ENCODE assay signal across 8 cellular contexts in genomic region chr22:46070722-46071450, GRCh38.
DNase-seq lines count a peak whose midpoint lies in the region; TF ChIP-seq lines count a peak whose summit lies in the region.

No MANE protein-coding gene starts in this region.

- H2AFZ ChIP-seq in Loucy (ENCODE audit: low read length), result no peak overlapping the region

- H3K9ac ChIP-seq in Loucy (ENCODE audit: low read depth, low read length, poor library complexity, severe bottlenecking), result peak overlapping the region; percentile 100

- H3K4me3 ChIP-seq in Loucy (ENCODE audit: low read length, poor library complexity, severe bottlenecking) (peak overlapping the region; percentile 88), epithelial cell of proximal tubule (ENCODE audit: low read depth, low read length) (peak overlapping the region; percentile 65), mononuclear cell (ENCODE audit: low read length) (peak overlapping the region; percentile 65)

- H4K20me1 ChIP-seq in Loucy (ENCODE audit: insufficient read depth, low read length, poor library complexity, severe bottlenecking), result peaks cover 29% of the 10 kb centered on the region

- H3K27me3 ChIP-seq in Loucy (ENCODE audit: insufficient read depth, low read length, poor library complexity, severe bottlenecking), result peaks cover 40% of the 10 kb centered on the region
- no peaks in the 10 kb centered on the region for H3K27me3 ChIP-seq in mononuclear cell (ENCODE audit: insufficient read depth, low read length)

- H3K9me2 ChIP-seq in Loucy (replicated peaks; ENCODE audit: low read depth, low read length), result no peaks in the 10 kb centered on the region

- peak overlapping the region; percentile 81 for H3K4me2 ChIP-seq in Loucy (ENCODE audit: low read depth, low read length, poor library complexity, severe bottlenecking)

- H3K36me3 ChIP-seq in Loucy (ENCODE audit: insufficient read depth, low read length), result peaks cover 31% of the 10 kb centered on the region

- peaks cover 14% of the 10 kb centered on the region; the same call in 1 of the 2 replicates for H3F3A ChIP-seq in Loucy (ENCODE audit: low read depth)

- H3K9me3 ChIP-seq in Loucy (ENCODE audit: insufficient read depth, low read depth, low read length) (no peaks in the 10 kb centered on the region), mononuclear cell (ENCODE audit: low read depth, low read length) (no peaks in the 10 kb centered on the region)

- H3K79me2 ChIP-seq in Loucy (ENCODE audit: insufficient read depth, low read length), result peaks cover 91% of the 10 kb centered on the region

- TF ChIP-seq CTCF in Loucy (conservative IDR thresholded peaks at IDR 0.05; ENCODE audit: low read length) (no peak), epithelial cell of proximal tubule (conservative IDR thresholded peaks at IDR 0.05; ENCODE audit: low read depth, low read length) (no peak)

- DNase-seq in NCI-H524 (lab: John Stamatoyannopoulos, UW) (peak; percentile 71 to 83), NCI-H524 treated with DMSO at 0.1 percent for 48 hours (lab: John Stamatoyannopoulos, UW) (no peak), epithelial cell of proximal tubule (ENCODE audit: low read depth) (no peak), superior temporal gyrus (ENCODE audit: extremely low spot score) (peak; percentile 74)
- DNase-seq in activated CD4-positive, alpha-beta T cell treated with anti-CD3 and anti-CD28 coated beads, Interleukin-2, amount 50 U/mL, for 4 hours, result peak; percentile 26 to 36
- no peak for DNase-seq in NK-92 treated with Interleukin-12 subunit alpha and Interleukin-12 subunit beta, amount 100 ng/mL, for 24 hours (lab: John Stamatoyannopoulos, UW)

- H3K4me1 ChIP-seq in Loucy (ENCODE audit: insufficient read depth, low read length, poor library complexity, severe bottlenecking) (peaks cover 38% of the 10 kb centered on the region), mononuclear cell (ENCODE audit: insufficient read depth, low read length) (peaks cover 63% of the 10 kb centered on the region)

Comparison
In these comparisons a context has a peak if more than half of its experiments do, and no peak if none do; other contexts are left out.
1. DNase-seq: peak in NCI-H524 (2 of 2), activated CD4-positive, alpha-beta T cell treated with anti-CD3 and anti-CD28 coated beads, Interleukin-2, amount 50 U/mL, for 4 hours (2 of 2) and superior temporal gyrus (single experiment); none in NCI-H524 treated with DMSO at 0.1 percent for 48 hours (single experiment), epithelial cell of proximal tubule (single experiment) and NK-92 treated with Interleukin-12 subunit alpha and Interleukin-12 subunit beta, amount 100 ng/mL, for 24 hours (single experiment).
2. Peak in every context shown above with its lines, with median percentiles within 50 percentile points of each other: H3K4me3 ChIP-seq.